Comparison of ENCODE assay signal across 8 cellular contexts in the genomic region with DNA sequence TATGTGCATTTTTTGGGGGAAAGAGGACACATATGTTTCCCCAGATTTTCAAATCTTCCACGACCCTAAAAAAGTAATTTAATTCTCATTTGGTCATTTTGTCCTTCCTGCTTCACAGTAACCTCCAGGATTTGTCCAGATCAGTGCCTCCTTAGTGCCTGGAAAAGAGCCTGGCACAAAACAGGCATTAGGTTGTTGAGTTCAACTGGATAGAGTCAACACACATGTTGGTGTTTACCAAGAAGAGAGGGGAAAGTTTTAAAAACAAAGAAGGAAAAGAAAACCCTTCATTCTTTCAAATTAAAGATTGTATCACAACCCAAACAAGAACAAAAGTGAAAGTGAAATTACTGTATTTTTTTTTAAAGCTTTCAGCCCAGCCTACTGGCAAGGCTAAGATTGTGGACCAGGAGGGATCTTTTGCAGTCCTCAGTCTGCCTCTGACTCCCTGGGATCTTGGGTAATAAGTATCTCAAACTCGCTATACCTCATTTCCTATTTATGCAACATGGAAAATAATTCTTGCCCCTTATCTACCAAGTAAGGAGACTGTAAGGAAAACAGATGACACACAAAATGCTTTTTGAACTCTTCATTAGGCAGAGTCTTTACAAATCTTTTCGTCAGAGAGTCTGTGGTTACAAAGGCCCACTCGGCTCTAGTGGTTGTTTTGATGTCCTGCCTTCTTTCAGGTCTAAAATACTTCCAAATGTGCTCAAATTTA. TPM values are rescaled to one million over a fixed set of nuclear protein-coding genes. Genes with fewer than 3 reads are reported as not detected.
DNase-seq lines count a peak whose midpoint lies in the region; ATAC-seq and TF ChIP-seq lines count a peak whose summit lies in the region.

No MANE protein-coding gene starts in this region.

- H3K27ac ChIP-seq in MM.1S (ENCODE audit: low read length) (peak overlapping the region; percentile 47; the same call in 1 of the 2 replicates), neutrophil (peak overlapping the region; percentile 98), sigmoid colon (peak overlapping the region in 2 of 4 donors; percentile 60 to 66)

- no peaks in the 10 kb centered on the region for H3K9me2 ChIP-seq in MM.1S (replicated peaks; ENCODE audit: insufficient read depth, low read length)

- peak overlapping the region; percentile 70 for H3K4me2 ChIP-seq in MM.1S (ENCODE audit: low read depth, low read length)

- H3K79me2 ChIP-seq in MM.1S (ENCODE audit: low read length): no peaks in the 10 kb centered on the region

- peak overlapping the region; percentile 1; the same call in 1 of the 2 replicates for H3K9ac ChIP-seq in MM.1S (ENCODE audit: low read length)

- H2AFZ ChIP-seq in MM.1S (ENCODE audit: low read length): peak overlapping the region; percentile 22

- peak; percentile 61 for ATAC-seq in GM19455 (IDR thresholded peaks at IDR 0.05; ENCODE audit: unreplicated experiment)
- ATAC-seq in HG03457 (IDR thresholded peaks at IDR 0.05; ENCODE audit: unreplicated experiment): no peak

- TF ChIP-seq POLR2A in sigmoid colon (IDR thresholded peaks at IDR 0.05): no peak

- DNase-seq in CD1c-positive myeloid dendritic cell (ENCODE audit: extremely low spot score) (peak; percentile 16), MM.1S (peak; percentile 83), brain pericyte (ENCODE audit: low read depth, low spot score) (peak; percentile 20), sigmoid colon (no peak)
- DNase-seq in effector CD4-positive, alpha-beta T cell: no peak

- no peaks in the 10 kb centered on the region for H3K36me3 ChIP-seq in MM.1S (replicated peaks; ENCODE audit: insufficient read depth, low read length)
- H3K36me3 ChIP-seq in neutrophil: no peaks in the 10 kb centered on the region
- H3K36me3 ChIP-seq in sigmoid colon: no peaks in the 10 kb centered on the region

- TF ChIP-seq CTCF in MM.1S (IDR thresholded peaks at IDR 0.05; ENCODE audit: low read length) (no peak; the same call in 1 of the 2 replicates), neutrophil (IDR thresholded peaks at IDR 0.05) (peak; percentile 1), sigmoid colon (IDR thresholded peaks at IDR 0.05) (no peak)

- peak overlapping the region; percentile 26 for H3K4me3 ChIP-seq in MM.1S (ENCODE audit: low read length)
- H3K4me3 ChIP-seq in neutrophil (ENCODE audit: low read depth in 1 of 2, low read length in 1 of 2): peak overlapping the region; percentile 18 to 57
- H3K4me3 ChIP-seq in sigmoid colon: peak overlapping the region in 1 of 4 donors; percentile 4

- H3K9me3 ChIP-seq in MM.1S (replicated peaks; ENCODE audit: insufficient read depth, low read length): no peaks in the 10 kb centered on the region
- no peaks in the 10 kb centered on the region for H3K9me3 ChIP-seq in neutrophil
- H3K9me3 ChIP-seq in sigmoid colon: no peaks in the 10 kb centered on the region

- peaks cover 10% of the 10 kb centered on the region for H3F3A ChIP-seq in MM.1S (ENCODE audit: insufficient read depth, low read length)

- H3K27me3 ChIP-seq in MM.1S (replicated peaks; ENCODE audit: insufficient read depth, low read length): no peaks in the 10 kb centered on the region
- H3K27me3 ChIP-seq in neutrophil: no peaks in the 10 kb centered on the region
- H3K27me3 ChIP-seq in sigmoid colon: no peaks in the 10 kb centered on the region

- WGBS in sigmoid colon, 2 donors: 31 to 38% methylated on average over 4 of the region's 4 CpGs

- intact Hi-C loops in sigmoid colon (cut with DNase I): loop anchor here (5.0 kb wide), 1 partner anchor 60 kb away; the partner anchor contains the start of gene ZNF281

- no peaks in the 10 kb centered on the region for H4K20me1 ChIP-seq in MM.1S (ENCODE audit: insufficient read depth, low read length)

- peaks cover 17% of the 10 kb centered on the region for H3K4me1 ChIP-seq in MM.1S (ENCODE audit: low read length)
- H3K4me1 ChIP-seq in neutrophil (ENCODE audit: control insufficient read depth in 1 of 2, insufficient read depth in 1 of 2, low read depth in 1 of 2, low read length in 1 of 2): peaks cover 76 to 79% of the 10 kb centered on the region in 2 experiments
- H3K4me1 ChIP-seq in sigmoid colon: peaks cover 0 to 12% (median 6%) of the 10 kb centered on the region in 4 donors

- TF ChIP-seq EP300 in sigmoid colon (IDR thresholded peaks at IDR 0.05): no peak

RNA-seq across cellular contexts. Expression of gene ZNF281, which starts 57.8 kb away (rescaled TPM):
- total RNA-seq in sigmoid colon: 10 to 100 TPM; 13.2 to 16.4 (median 15.3) TPM
- 1 to 10 TPM; 2.1 to 4.8 (median 2.4) TPM for polyA plus RNA-seq in sigmoid colon

Comparison
In these comparisons a context has a peak if more than half of its experiments do, and no peak if none do; other contexts are left out.
1. DNase-seq: peak in CD1c-positive myeloid dendritic cell (single experiment), MM.1S (single experiment) and brain pericyte (single experiment); none in sigmoid colon (single experiment) and effector CD4-positive, alpha-beta T cell (single experiment).